8 cellular contexts compared by ENCODE assay signal in genomic region chr6:26197736-26198625, GRCh38.
DNase-seq lines count a peak whose midpoint lies in the region; ATAC-seq and TF ChIP-seq lines count a peak whose summit lies in the region.

No MANE protein-coding gene starts in this region.

- no peaks in the 10 kb centered on the region; the same call in 1 of the 2 replicates for H3K4me1 ChIP-seq in MM.1S (ENCODE audit: low read length)
- H3K4me1 ChIP-seq in esophagus squamous epithelium: peaks cover 5 to 51% (median 8%) of the 10 kb centered on the region in 3 donors
- no peaks in the 10 kb centered on the region for H3K4me1 ChIP-seq in ovary (ENCODE audit: insufficient read depth)

- intact Hi-C loops in activated B cell treated with CpG ODN at 0.5 μM for 24 hours (cut with micrococcal nuclease): loop anchor here (1.0 to 10.0 kb wide), 8 partner anchors 9 to 1937 kb away; partner anchors contain the start of gene ZNF165
- intact Hi-C loops in esophagus squamous epithelium (cut with DNase I): loop anchor here (10.0 kb wide), 1 partner anchor 73 kb away; a partner anchor contains a TSS
- intact Hi-C loops in ovary (cut with DNase I): loop anchor here in 2 of 4 donors (5.0 to 10.0 kb wide), 3 partner anchors 41 to 173 kb away; a partner anchor contains a TSS

- peak overlapping the region; percentile 72 for H3K4me2 ChIP-seq in MM.1S (ENCODE audit: low read depth, low read length)

- H3K27me3 Mint-ChIP-seq in activated B cell treated with CpG ODN at 0.5 μM for 24 hours: no peaks in the 10 kb centered on the region

- H3K36me3 ChIP-seq in GM06990 (ENCODE audit: control insufficient read depth, insufficient read depth, low read length): no peaks in the 10 kb centered on the region
- no peaks in the 10 kb centered on the region for H3K36me3 ChIP-seq in MM.1S (replicated peaks; ENCODE audit: insufficient read depth, low read length)
- H3K36me3 ChIP-seq in esophagus squamous epithelium: no peaks in the 10 kb centered on the region
- no peaks in the 10 kb centered on the region for H3K36me3 ChIP-seq in ovary

- H3K4me3 Mint-ChIP-seq in activated B cell treated with CpG ODN at 0.5 μM for 24 hours: peak overlapping the region; percentile 93

- peak overlapping the region; percentile 90 for H3K27ac ChIP-seq in MM.1S (ENCODE audit: low read length)
- H3K27ac ChIP-seq in esophagus squamous epithelium: peak overlapping the region; percentile 94 to 98 (median 96)
- H3K27ac ChIP-seq in ovary: peak overlapping the region in 1 of 2 donors; percentile 86

- H3K9me3 ChIP-seq in MM.1S (replicated peaks; ENCODE audit: insufficient read depth, low read length) (no peaks in the 10 kb centered on the region), esophagus squamous epithelium (no peaks in the 10 kb centered on the region), ovary (no peaks in the 10 kb centered on the region)

- POLR2A ChIA-PET in activated B cell treated with CpG ODN at 0.5 μM for 24 hours (lab: Charles Lee): interaction anchor here (0.5 to 20.1 kb wide), 59 partner anchors 11 to 1696 kb away, joined by 3 to 1229 read pairs (median 10); partner anchors contain the start of gene HMGN4

- H3K27ac Mint-ChIP-seq in activated B cell treated with CpG ODN at 0.5 μM for 24 hours: peak overlapping the region; percentile 96

- no peaks in the 10 kb centered on the region for H3K9me2 ChIP-seq in MM.1S (replicated peaks; ENCODE audit: insufficient read depth, low read length)

- no peaks in the 10 kb centered on the region for H3K9me3 Mint-ChIP-seq in activated B cell treated with CpG ODN at 0.5 μM for 24 hours

- H3K4me1 Mint-ChIP-seq in activated B cell treated with CpG ODN at 0.5 μM for 24 hours: peaks cover 51% of the 10 kb centered on the region

- H3F3A ChIP-seq in MM.1S (ENCODE audit: insufficient read depth, low read length): peaks cover 57% of the 10 kb centered on the region

- no peaks in the 10 kb centered on the region for H3K27me3 ChIP-seq in GM06990 (replicated peaks; ENCODE audit: control insufficient read depth, insufficient read depth, low read length)
- H3K27me3 ChIP-seq in MM.1S (replicated peaks; ENCODE audit: insufficient read depth, low read length): no peaks in the 10 kb centered on the region
- H3K27me3 ChIP-seq in esophagus squamous epithelium: peaks cover 0 to 37% (median 0%) of the 10 kb centered on the region in 4 donors
- H3K27me3 ChIP-seq in ovary: no peaks in the 10 kb centered on the region

- DNase-seq in GM06990 (ENCODE audit: extremely low read depth, insufficient read length) (peak; percentile 74), MM.1S (peak; percentile 65), activated B cell treated with CpG ODN at 0.5 μM for 24 hours (no peak), esophagus squamous epithelium (lab: John Stamatoyannopoulos, UW) (no peak), ovary (peak in 1 of 5 donors; percentile 57), NCI-H510A (lab: John Stamatoyannopoulos, UW) (no peak), NCI-H226 (no peak)

- H2AFZ ChIP-seq in MM.1S (ENCODE audit: low read length): no peak overlapping the region

- no peak for TF ChIP-seq EP300 in ovary (IDR thresholded peaks at IDR 0.05)

- CTCF ChIA-PET in activated B cell treated with CpG ODN at 0.5 μM for 24 hours (lab: Charles Lee): interaction anchor here (1.1 to 2.6 kb wide), 9 partner anchors 9 to 74 kb away, joined by 3 to 12 read pairs (median 5); a partner anchor contains a TSS

- TF ChIP-seq POLR2A in esophagus squamous epithelium (IDR thresholded peaks at IDR 0.05) (no peak), ovary (IDR thresholded peaks at IDR 0.05) (no peak)

- H4K20me1 ChIP-seq in MM.1S (ENCODE audit: insufficient read depth, low read length): no peaks in the 10 kb centered on the region

- peaks cover 35% of the 10 kb centered on the region for H3K36me3 Mint-ChIP-seq in activated B cell treated with CpG ODN at 0.5 μM for 24 hours (ENCODE audit: low read depth)

- ATAC-seq in activated B cell treated with CpG ODN at 0.5 μM for 24 hours (ENCODE audit: low read depth) (no peak), GM21737 (IDR thresholded peaks at IDR 0.05; ENCODE audit: unreplicated experiment) (no peak)

- WGBS in esophagus squamous epithelium, 2 donors: 2 to 3% methylated on average over 23 of the region's 23 CpGs
- 1 to 3% (median 2%) methylated on average over 23 of the region's 23 CpGs for whole genome bisulfite sequencing in ovary, 3 donors

- no peak for TF ChIP-seq CTCF in GM06990 (IDR thresholded peaks at IDR 0.05; ENCODE audit: insufficient read depth, low read length, poor library complexity, severe bottlenecking)
- TF ChIP-seq CTCF in MM.1S (IDR thresholded peaks at IDR 0.05; ENCODE audit: low read length): peak; percentile 17
- no peak for TF ChIP-seq CTCF in activated B cell treated with CpG ODN at 0.5 μM for 24 hours (IDR thresholded peaks at IDR 0.05)
- TF ChIP-seq CTCF in esophagus squamous epithelium (IDR thresholded peaks at IDR 0.05): no peak
- TF ChIP-seq CTCF in ovary (IDR thresholded peaks at IDR 0.05): no peak

- peak overlapping the region; percentile 76 for H3K4me3 ChIP-seq in GM06990 (replicated peaks; ENCODE audit: low read depth, low read length)
- H3K4me3 ChIP-seq in MM.1S (ENCODE audit: low read length): peak overlapping the region; percentile 87
- peak overlapping the region; percentile 44 to 73 (median 64) for H3K4me3 ChIP-seq in esophagus squamous epithelium
- H3K4me3 ChIP-seq in ovary: peak overlapping the region; percentile 55

- peak overlapping the region; percentile 98 for H3K9ac ChIP-seq in MM.1S (ENCODE audit: low read length)

- peaks cover 6% of the 10 kb centered on the region; the same call in 1 of the 2 replicates for H3K79me2 ChIP-seq in MM.1S (ENCODE audit: low read length)

Comparison
In these comparisons a context has a peak if more than half of its experiments do, and no peak if none do; other contexts are left out.
1. DNase-seq: peak in GM06990 (single experiment) and MM.1S (single experiment); none in activated B cell treated with CpG ODN at 0.5 μM for 24 hours (single experiment), esophagus squamous epithelium (single experiment), NCI-H510A (single experiment) and NCI-H226 (single experiment).
2. Peak in every context shown above with its lines, with median percentiles within 50 percentile points of each other: H3K4me3 ChIP-seq.